ENCODE assay signal across 8 cellular contexts in the genomic region with DNA sequence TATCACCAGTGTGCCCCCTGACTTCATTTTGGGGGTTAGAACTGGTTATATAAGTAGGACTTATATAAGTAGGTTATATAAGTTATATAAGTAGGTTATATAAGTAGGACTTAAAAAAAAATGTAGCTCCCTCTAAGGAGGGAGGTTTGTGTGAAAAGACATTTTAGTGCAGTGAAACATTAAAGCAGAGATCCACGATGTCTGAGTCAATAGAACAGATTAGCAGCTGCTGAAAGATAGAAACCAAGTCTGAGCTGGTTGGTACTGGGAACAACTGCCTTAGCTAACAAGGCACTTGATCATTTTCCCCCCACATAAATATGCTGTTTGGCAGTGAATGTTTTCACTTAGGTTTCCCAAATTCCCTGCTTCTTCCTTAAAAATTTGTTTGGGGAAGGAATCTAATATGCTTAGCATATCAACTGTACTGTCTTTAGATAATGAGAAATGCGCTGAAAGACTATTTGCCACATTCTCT. TPM values are rescaled to one million over a fixed set of nuclear protein-coding genes. Genes with fewer than 3 reads are reported as not detected.
DNase-seq lines count a peak whose midpoint lies in the region; ATAC-seq, FAIRE-seq and TF ChIP-seq lines count a peak whose summit lies in the region.

No MANE protein-coding gene starts in this region.

- peaks cover 21 to 45% of the 10 kb centered on the region in 2 donors for H3K36me3 Mint-ChIP-seq in CD4-positive, alpha-beta memory T cell

- no peaks in the 10 kb centered on the region for H3K9me3 ChIP-seq in CD4-positive, alpha-beta memory T cell (ENCODE audit: control insufficient read depth in 1 of 2, low read length in 2 of 2)
- no peaks in the 10 kb centered on the region for H3K9me3 ChIP-seq in lower lobe of right lung
- H3K9me3 ChIP-seq in uterus: no peaks in the 10 kb centered on the region

- POLR2A ChIA-PET in CD4-positive, alpha-beta memory T cell (lab: Charles Lee; ENCODE audit: partially characterized antibody): interaction anchor here (0.8 to 9.0 kb wide), 12 partner anchors 8 to 1141 kb away, joined by 3 to 180 read pairs (median 6); partner anchors contain the start of genes SLC18B1 and STX7

- CTCF ChIA-PET in CD4-positive, alpha-beta memory T cell (lab: Charles Lee; ENCODE audit: partially characterized antibody): interaction anchor here (1.2 to 6.0 kb wide), 5 partner anchors 10 to 299 kb away, joined by 3 to 60 read pairs (median 9); partner anchors contain the start of genes SLC18B1 and STX7

- no peak for TF ChIP-seq POLR2A in uterus (IDR thresholded peaks at IDR 0.05)

- H3K4me1 ChIP-seq in CD4-positive, alpha-beta memory T cell (ENCODE audit: insufficient read depth, low read length): peaks cover 31% of the 10 kb centered on the region
- peaks cover 37% of the 10 kb centered on the region for H3K4me1 ChIP-seq in lower lobe of right lung
- peaks cover 0 to 4% of the 10 kb centered on the region in 2 donors for H3K4me1 ChIP-seq in uterus

- peak in 4 of 5 donors; percentile 27 to 52 (median 28) for DNase-seq in CD4-positive, alpha-beta memory T cell
- DNase-seq in KG1 (lab: John Stamatoyannopoulos, UW) (peak; percentile 43), astrocyte of the spinal cord (ENCODE audit: low read depth, low spot score) (peak; percentile 56), lower lobe of right lung (no peak), uterus (no peak), urothelium cell line (ENCODE audit: low spot score) (no peak)

- H3K36me3 ChIP-seq in CD4-positive, alpha-beta memory T cell (ENCODE audit: insufficient read depth, low read length): peaks cover 16% of the 10 kb centered on the region
- peaks cover 15% of the 10 kb centered on the region for H3K36me3 ChIP-seq in lower lobe of right lung
- no peaks in the 10 kb centered on the region for H3K36me3 ChIP-seq in uterus

- no peak for ATAC-seq in lower lobe of right lung
- no peak for ATAC-seq in HG02759 (IDR thresholded peaks at IDR 0.05; ENCODE audit: unreplicated experiment)
- ATAC-seq in HG02884 (IDR thresholded peaks at IDR 0.05; ENCODE audit: unreplicated experiment): no peak

- H3K4me3 ChIP-seq in CD4-positive, alpha-beta memory T cell (ENCODE audit: low read length in 2 of 2): peak overlapping the region; percentile 78
- H3K4me3 ChIP-seq in astrocyte of the spinal cord (ENCODE audit: low read depth, low read length) (peak overlapping the region; percentile 100), lower lobe of right lung (peak overlapping the region; percentile 84), uterus (peak overlapping the region; percentile 61 to 94)

- no peak for FAIRE-seq in urothelium cell line (lab: Jason Lieb, UNC)

- intact Hi-C loops in CD4-positive, alpha-beta memory T cell (cut with micrococcal nuclease): loop anchor here (5.0 kb wide), 1 partner anchor 280 kb away; no protein-coding TSS in a partner anchor
- intact Hi-C loops in lower lobe of right lung (cut with DNase I) (no loop called here), uterus (cut with DNase I; ENCODE audit: low total_unique reads) (no loop called here)

- in situ Hi-C loops in astrocyte of the spinal cord (cut with HindIII; ENCODE audit: low sequenced_read_pairs): no loop called here

- H3K4me3 Mint-ChIP-seq in CD4-positive, alpha-beta memory T cell: peak overlapping the region; percentile 94 to 100 (median 98)

- peak overlapping the region; percentile 76 for H3K27ac ChIP-seq in CD4-positive, alpha-beta memory T cell (ENCODE audit: low read depth, low read length)
- H3K27ac ChIP-seq in lower lobe of right lung (peak overlapping the region; percentile 97), uterus (peak overlapping the region; percentile 82 to 92)

- no peaks in the 10 kb centered on the region for H3K27me3 ChIP-seq in CD4-positive, alpha-beta memory T cell (ENCODE audit: insufficient read depth, low read length)
- H3K27me3 ChIP-seq in lower lobe of right lung (ENCODE audit: low read depth) (no peaks in the 10 kb centered on the region), uterus (no peaks in the 10 kb centered on the region)

- H3K27me3 Mint-ChIP-seq in CD4-positive, alpha-beta memory T cell: peaks cover 0 to 2% of the 10 kb centered on the region in 2 donors

- TF ChIP-seq CTCF in astrocyte of the spinal cord (IDR thresholded peaks at IDR 0.05; ENCODE audit: low read depth, low read length) (no peak), lower lobe of right lung (IDR thresholded peaks at IDR 0.05) (no peak), uterus (IDR thresholded peaks at IDR 0.05) (no peak)

- H3K9me3 Mint-ChIP-seq in CD4-positive, alpha-beta memory T cell: peaks cover 0 to 6% (median 0%) of the 10 kb centered on the region in 8 donors

- peaks cover 22 to 47% (median 35%) of the 10 kb centered on the region in 4 donors for H3K4me1 Mint-ChIP-seq in CD4-positive, alpha-beta memory T cell

- peak overlapping the region; percentile 96 to 99 (median 98) for H3K27ac Mint-ChIP-seq in CD4-positive, alpha-beta memory T cell

RNA-seq across cellular contexts. Expression of gene RPS12, which starts 2.1 kb away (rescaled TPM):
- 1,000 to 10,000 TPM; 2,480 to 2,511 TPM for total RNA-seq in CD4-positive, alpha-beta memory T cell
- 1,000 to 10,000 TPM; 1,677 to 2,818 TPM for polyA plus RNA-seq in CD4-positive, alpha-beta memory T cell
- total RNA-seq in lower lobe of right lung: 1,034 TPM
- total RNA-seq in uterus: 1,000 to 10,000 TPM in 3 of 4 donors, 100 to 1,000 TPM in 1; 875 to 4,841 (median 1,355) TPM

RNA-seq across cellular contexts. Expression of gene SLC18B1, which starts 13.9 kb away (rescaled TPM):
- 10 to 100 TPM; 13.8 to 14.7 TPM for total RNA-seq in CD4-positive, alpha-beta memory T cell
- polyA plus RNA-seq in CD4-positive, alpha-beta memory T cell: 10 to 100 TPM; 11.6 to 19.5 TPM
- 8.1 TPM for total RNA-seq in lower lobe of right lung
- total RNA-seq in uterus: 10 to 100 TPM in 1 of 4 donors, 1 to 10 TPM in 2, under 1 TPM in 1; 0.51 to 38.7 (median 8.0) TPM

RNA-seq across cellular contexts. Expression of gene VNN2, which starts 54.6 kb away (rescaled TPM):
- total RNA-seq in CD4-positive, alpha-beta memory T cell: 10 to 100 TPM; 12.2 to 13.3 TPM
- 10 to 100 TPM; 14.8 to 18.9 TPM for polyA plus RNA-seq in CD4-positive, alpha-beta memory T cell
- total RNA-seq in lower lobe of right lung (32.6 TPM), uterus (10 to 100 TPM in 1 of 4 donors, 1 to 10 TPM in 3; 1.5 to 40.9 (median 2.7) TPM)

Comparison
In these comparisons a context has a peak if more than half of its experiments do, and no peak if none do; other contexts are left out.
1. DNase-seq: peak in CD4-positive, alpha-beta memory T cell (4 of 5), KG1 (single experiment) and astrocyte of the spinal cord (single experiment); none in lower lobe of right lung (single experiment), uterus (0 of 2) and urothelium cell line (single experiment).
2. Peak in every context shown above with its lines, with median percentiles within 50 percentile points of each other: H3K27ac ChIP-seq and H3K4me3 ChIP-seq.